23 cellular contexts compared by ENCODE assay signal in genomic region chr17:4617590-4618356, GRCh38. TPM values are rescaled to one million over a fixed set of nuclear protein-coding genes. Genes with fewer than 3 reads are reported as not detected.
"Had no signal": no experiment of that assay in that cellular context is flagged by ENCODE, and none has a peak within 500 bp of the region (broad histone marks: within the 10 kb centered on the region; RNA-seq: fewer than 3 reads in every experiment).

No MANE protein-coding gene starts in this region.

- H3K36me3 Mint-ChIP-seq: activated naive CD4-positive, alpha-beta T cell treated with anti-CD3 and anti-CD28 coated beads, Interleukin-2, amount 50 U/mL, for 24 hours had no signal

- H3K4me3 Mint-ChIP-seq: activated CD4-positive, alpha-beta T cell treated with anti-CD3 and anti-CD28 coated beads for 36 hours; activated naive CD4-positive, alpha-beta T cell treated with anti-CD3 and anti-CD28 coated beads, Interleukin-2, amount 50 U/mL, for 24 hours; neural crest cell; stimulated activated naive CD8-positive, alpha-beta T cell treated with anti-CD3 and anti-CD28 coated beads, Interleukin-15, amount 100 ng/mL, for 72 hours; T-helper 17 cell had no signal

- H3K27ac Mint-ChIP-seq: activated CD4-positive, alpha-beta T cell treated with anti-CD3 and anti-CD28 coated beads for 36 hours; activated naive CD4-positive, alpha-beta T cell treated with anti-CD3 and anti-CD28 coated beads, Interleukin-2, amount 50 U/mL, for 24 hours; stimulated activated naive CD8-positive, alpha-beta T cell treated with anti-CD3 and anti-CD28 coated beads, Interleukin-15, amount 100 ng/mL, for 72 hours; T-helper 17 cell had no signal

- H3K4me1 ChIP-seq: ascending aorta, breast epithelium, gastroesophageal sphincter, heart right ventricle, lower lobe of right lung, prostate gland, upper lobe of left lung had no signal

- H3K27me3 Mint-ChIP-seq: activated naive CD4-positive, alpha-beta T cell treated with anti-CD3 and anti-CD28 coated beads, Interleukin-2, amount 50 U/mL, for 24 hours; stimulated activated naive CD8-positive, alpha-beta T cell treated with anti-CD3 and anti-CD28 coated beads, Interleukin-15, amount 100 ng/mL, for 72 hours had no signal

- H3K36me3 ChIP-seq: ascending aorta, breast epithelium, gastroesophageal sphincter, heart right ventricle, lower lobe of right lung, prostate gland, upper lobe of left lung, WERI-Rb-1 had no signal

- H3K27ac ChIP-seq: ascending aorta, breast epithelium, gastroesophageal sphincter, heart right ventricle, lower lobe of right lung, prostate gland, WERI-Rb-1 had no signal

- H3K4me3 ChIP-seq: ascending aorta, breast epithelium, gastroesophageal sphincter, heart right ventricle, lower lobe of right lung, prostate gland, upper lobe of left lung had no signal

- H3K27me3 ChIP-seq: ascending aorta, breast epithelium, upper lobe of left lung had no signal

- H3K9me3 ChIP-seq: ascending aorta, lower lobe of right lung, prostate gland, upper lobe of left lung had no signal

- H3K4me1 Mint-ChIP-seq: activated CD4-positive, alpha-beta T cell treated with anti-CD3 and anti-CD28 coated beads for 36 hours; activated naive CD4-positive, alpha-beta T cell treated with anti-CD3 and anti-CD28 coated beads, Interleukin-2, amount 50 U/mL, for 24 hours; stimulated activated naive CD8-positive, alpha-beta T cell treated with anti-CD3 and anti-CD28 coated beads, Interleukin-15, amount 100 ng/mL, for 72 hours; T-helper 17 cell had no signal

- ATAC-seq: activated CD4-positive, alpha-beta T cell treated with anti-CD3 and anti-CD28 coated beads for 36 hours; esophagus mucosa; gastroesophageal sphincter; heart right ventricle; left colon; lower lobe of right lung; right cardiac atrium; stimulated activated naive CD8-positive, alpha-beta T cell treated with anti-CD3 and anti-CD28 coated beads, Interleukin-15, amount 100 ng/mL, for 72 hours; T-helper 17 cell had no signal

- DNase-seq: activated CD4-positive, alpha-beta T cell treated with anti-CD3 and anti-CD28 coated beads for 36 hours; activated CD4-positive, alpha-beta T cell treated with anti-CD3 and anti-CD28 coated beads, Interleukin-2, amount 50 U/mL, for 48 hours; activated gamma-delta T cell; cerebellar nuclear complex; effector CD4-positive, alpha-beta T cell; heart right ventricle; left colon; lower lobe of right lung; midbrain; right cardiac atrium; small intestine; stimulated activated CD4-positive, alpha-beta T cell treated with anti-CD3 and anti-CD28 coated beads, Interleukin-4, amount 100 ng/mL, for 1 hour; stimulated activated naive CD8-positive, alpha-beta T cell treated with anti-CD3 and anti-CD28 coated beads, Interleukin-15, amount 100 ng/mL, for 72 hours; T-helper 17 cell; upper lobe of left lung; WERI-Rb-1 had no signal

- H3K9me3 Mint-ChIP-seq: activated naive CD4-positive, alpha-beta T cell treated with anti-CD3 and anti-CD28 coated beads, Interleukin-2, amount 50 U/mL, for 24 hours; neural crest cell; stimulated activated naive CD8-positive, alpha-beta T cell treated with anti-CD3 and anti-CD28 coated beads, Interleukin-15, amount 100 ng/mL, for 72 hours had no signal

RNA-seq across cellular contexts. Expression of gene ALOX15, which starts 23.7 kb away (rescaled TPM):
- polyA plus RNA-seq: heart right ventricle had no signal

RNA-seq across cellular contexts. Expression of gene GGT6, which starts 57.4 kb away (rescaled TPM):
- polyA plus RNA-seq: right cardiac atrium had no signal
